Comparison of ENCODE assay signal across 1 cellular context in genomic region chr9:19451240-19452087, GRCh38.
TF ChIP-seq lines count a peak whose summit lies in the region.

No MANE protein-coding gene starts in this region.

TF ChIP-seq in GM12878, 131 proteins besides CTCF, POLR2A, EP300 and RAD21 (continued from another document and continues in another):
- TF ChIP-seq SMC3 (IDR thresholded peaks at IDR 0.05; ENCODE audit: borderline replicate concordance, low read length) (no peak), RAD51 (IDR thresholded peaks at IDR 0.05) (no peak), TCF3 (IDR thresholded peaks at IDR 0.05; ENCODE audit: borderline replicate concordance, insufficient read depth, low read depth, low read length) (no peak), TCF12 (IDR thresholded peaks at IDR 0.05; ENCODE audit: low read depth, low read length) (0 out of 2 replicates have a peak, but pooled peaks have one; percentile 9), ZZZ3 (IDR thresholded peaks at IDR 0.05; ENCODE audit: control insufficient read depth, insufficient read length, low read depth) (no peak), KAT2A (conservative IDR thresholded peaks at IDR 0.05; ENCODE audit: control insufficient read depth, low read depth, low read length) (no peak), IRF3 (IDR thresholded peaks at IDR 0.05) (no peak), ZNF24 (IDR thresholded peaks at IDR 0.05) (no peak), SIN3A (IDR thresholded peaks at IDR 0.05; ENCODE audit: low read depth, low read length) (no peak), JUNB (IDR thresholded peaks at IDR 0.05) (peak; percentile 56), RELA (IDR thresholded peaks at IDR 0.05; ENCODE audit: borderline replicate concordance, partially characterized antibody) (peak; percentile 51), TAF1 (IDR thresholded peaks at IDR 0.05; ENCODE audit: borderline replicate concordance, low read depth, low read length) (no peak), BACH1 (IDR thresholded peaks at IDR 0.05; ENCODE audit: borderline replicate concordance) (no peak), SPI1 (IDR thresholded peaks at IDR 0.05; ENCODE audit: borderline replicate concordance, insufficient read depth, low read depth, low read length) (peak; percentile 89), E4F1 (IDR thresholded peaks at IDR 0.05; ENCODE audit: borderline replicate concordance, partially characterized antibody) (no peak), GATAD2B (conservative IDR thresholded peaks at IDR 0.05; ENCODE audit: low read depth) (no peak), KLF5 (IDR thresholded peaks at IDR 0.05; ENCODE audit: partially characterized antibody) (no peak), JUND (IDR thresholded peaks at IDR 0.05; ENCODE audit: low read depth, low read length) (no peak), CBX3 (IDR thresholded peaks at IDR 0.05; ENCODE audit: borderline replicate concordance, low read depth) (no peak), SIX5 (IDR thresholded peaks at IDR 0.05; ENCODE audit: low read depth, low read length, severe bottlenecking) (no peak), TCF7 (IDR thresholded peaks at IDR 0.05; ENCODE audit: borderline replicate concordance) (no peak), SUZ12 (IDR thresholded peaks at IDR 0.05; ENCODE audit: unreplicated experiment) (no peak), IKZF1 (conservative IDR thresholded peaks at IDR 0.05) (peak; percentile 44; the same call in 1 of the 2 replicates), RCOR1 (conservative IDR thresholded peaks at IDR 0.05; ENCODE audit: low read depth, low read length) (no peak), SP1 (IDR thresholded peaks at IDR 0.05; ENCODE audit: low read depth, low read length) (no peak), SREBF2 (IDR thresholded peaks at IDR 0.05; ENCODE audit: low read length) (no peak), SMARCA5 (IDR thresholded peaks at IDR 0.05) (no peak), GABPA (IDR thresholded peaks at IDR 0.05; ENCODE audit: low read depth) (peak; percentile 74), ZSCAN29 (IDR thresholded peaks at IDR 0.05) (no peak), BRCA1 (IDR thresholded peaks at IDR 0.05; ENCODE audit: low read depth, low read length) (no peak), SUPT20H (IDR thresholded peaks at IDR 0.05; ENCODE audit: borderline replicate concordance, control insufficient read depth, low read depth, low read length) (no peak), CHD4 (IDR thresholded peaks at IDR 0.05) (no peak), CBFB (IDR thresholded peaks at IDR 0.05; ENCODE audit: low read depth) (no peak)
- TF ChIP-seq, protein P1, sequence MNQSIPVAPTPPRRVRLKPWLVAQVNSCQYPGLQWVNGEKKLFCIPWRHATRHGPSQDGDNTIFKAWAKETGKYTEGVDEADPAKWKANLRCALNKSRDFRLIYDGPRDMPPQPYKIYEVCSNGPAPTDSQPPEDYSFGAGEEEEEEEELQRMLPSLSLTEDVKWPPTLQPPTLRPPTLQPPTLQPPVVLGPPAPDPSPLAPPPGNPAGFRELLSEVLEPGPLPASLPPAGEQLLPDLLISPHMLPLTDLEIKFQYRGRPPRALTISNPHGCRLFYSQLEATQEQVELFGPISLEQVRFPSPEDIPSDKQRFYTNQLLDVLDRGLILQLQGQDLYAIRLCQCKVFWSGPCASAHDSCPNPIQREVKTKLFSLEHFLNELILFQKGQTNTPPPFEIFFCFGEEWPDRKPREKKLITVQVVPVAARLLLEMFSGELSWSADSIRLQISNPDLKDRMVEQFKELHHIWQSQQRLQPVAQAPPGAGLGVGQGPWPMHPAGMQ (IDR thresholded peaks at IDR 0.05; ENCODE audit: borderline replicate concordance) = no peak
- TF ChIP-seq, protein P2, sequence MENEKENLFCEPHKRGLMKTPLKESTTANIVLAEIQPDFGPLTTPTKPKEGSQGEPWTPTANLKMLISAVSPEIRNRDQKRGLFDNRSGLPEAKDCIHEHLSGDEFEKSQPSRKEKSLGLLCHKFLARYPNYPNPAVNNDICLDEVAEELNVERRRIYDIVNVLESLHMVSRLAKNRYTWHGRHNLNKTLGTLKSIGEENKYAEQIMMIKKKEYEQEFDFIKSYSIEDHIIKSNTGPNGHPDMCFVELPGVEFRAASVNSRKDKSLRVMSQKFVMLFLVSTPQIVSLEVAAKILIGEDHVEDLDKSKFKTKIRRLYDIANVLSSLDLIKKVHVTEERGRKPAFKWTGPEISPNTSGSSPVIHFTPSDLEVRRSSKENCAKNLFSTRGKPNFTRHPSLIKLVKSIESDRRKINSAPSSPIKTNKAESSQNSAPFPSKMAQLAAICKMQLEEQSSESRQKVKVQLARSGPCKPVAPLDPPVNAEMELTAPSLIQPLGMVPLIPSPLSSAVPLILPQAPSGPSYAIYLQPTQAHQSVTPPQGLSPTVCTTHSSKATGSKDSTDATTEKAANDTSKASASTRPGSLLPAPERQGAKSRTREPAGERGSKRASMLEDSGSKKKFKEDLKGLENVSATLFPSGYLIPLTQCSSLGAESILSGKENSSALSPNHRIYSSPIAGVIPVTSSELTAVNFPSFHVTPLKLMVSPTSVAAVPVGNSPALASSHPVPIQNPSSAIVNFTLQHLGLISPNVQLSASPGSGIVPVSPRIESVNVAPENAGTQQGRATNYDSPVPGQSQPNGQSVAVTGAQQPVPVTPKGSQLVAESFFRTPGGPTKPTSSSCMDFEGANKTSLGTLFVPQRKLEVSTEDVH (IDR thresholded peaks at IDR 0.05; ENCODE audit: low read depth, partially characterized antibody) = no peak
- TF ChIP-seq, protein P3, sequence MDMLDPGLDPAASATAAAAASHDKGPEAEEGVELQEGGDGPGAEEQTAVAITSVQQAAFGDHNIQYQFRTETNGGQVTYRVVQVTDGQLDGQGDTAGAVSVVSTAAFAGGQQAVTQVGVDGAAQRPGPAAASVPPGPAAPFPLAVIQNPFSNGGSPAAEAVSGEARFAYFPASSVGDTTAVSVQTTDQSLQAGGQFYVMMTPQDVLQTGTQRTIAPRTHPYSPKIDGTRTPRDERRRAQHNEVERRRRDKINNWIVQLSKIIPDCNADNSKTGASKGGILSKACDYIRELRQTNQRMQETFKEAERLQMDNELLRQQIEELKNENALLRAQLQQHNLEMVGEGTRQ (IDR thresholded peaks at IDR 0.05; ENCODE audit: borderline replicate concordance, low read depth, low read length) = no peak
- TF ChIP-seq, protein P4, sequence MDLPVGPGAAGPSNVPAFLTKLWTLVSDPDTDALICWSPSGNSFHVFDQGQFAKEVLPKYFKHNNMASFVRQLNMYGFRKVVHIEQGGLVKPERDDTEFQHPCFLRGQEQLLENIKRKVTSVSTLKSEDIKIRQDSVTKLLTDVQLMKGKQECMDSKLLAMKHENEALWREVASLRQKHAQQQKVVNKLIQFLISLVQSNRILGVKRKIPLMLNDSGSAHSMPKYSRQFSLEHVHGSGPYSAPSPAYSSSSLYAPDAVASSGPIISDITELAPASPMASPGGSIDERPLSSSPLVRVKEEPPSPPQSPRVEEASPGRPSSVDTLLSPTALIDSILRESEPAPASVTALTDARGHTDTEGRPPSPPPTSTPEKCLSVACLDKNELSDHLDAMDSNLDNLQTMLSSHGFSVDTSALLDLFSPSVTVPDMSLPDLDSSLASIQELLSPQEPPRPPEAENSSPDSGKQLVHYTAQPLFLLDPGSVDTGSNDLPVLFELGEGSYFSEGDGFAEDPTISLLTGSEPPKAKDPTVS (IDR thresholded peaks at IDR 0.05; ENCODE audit: low read depth, low read length) = no peak
- TF ChIP-seq, protein P5, sequence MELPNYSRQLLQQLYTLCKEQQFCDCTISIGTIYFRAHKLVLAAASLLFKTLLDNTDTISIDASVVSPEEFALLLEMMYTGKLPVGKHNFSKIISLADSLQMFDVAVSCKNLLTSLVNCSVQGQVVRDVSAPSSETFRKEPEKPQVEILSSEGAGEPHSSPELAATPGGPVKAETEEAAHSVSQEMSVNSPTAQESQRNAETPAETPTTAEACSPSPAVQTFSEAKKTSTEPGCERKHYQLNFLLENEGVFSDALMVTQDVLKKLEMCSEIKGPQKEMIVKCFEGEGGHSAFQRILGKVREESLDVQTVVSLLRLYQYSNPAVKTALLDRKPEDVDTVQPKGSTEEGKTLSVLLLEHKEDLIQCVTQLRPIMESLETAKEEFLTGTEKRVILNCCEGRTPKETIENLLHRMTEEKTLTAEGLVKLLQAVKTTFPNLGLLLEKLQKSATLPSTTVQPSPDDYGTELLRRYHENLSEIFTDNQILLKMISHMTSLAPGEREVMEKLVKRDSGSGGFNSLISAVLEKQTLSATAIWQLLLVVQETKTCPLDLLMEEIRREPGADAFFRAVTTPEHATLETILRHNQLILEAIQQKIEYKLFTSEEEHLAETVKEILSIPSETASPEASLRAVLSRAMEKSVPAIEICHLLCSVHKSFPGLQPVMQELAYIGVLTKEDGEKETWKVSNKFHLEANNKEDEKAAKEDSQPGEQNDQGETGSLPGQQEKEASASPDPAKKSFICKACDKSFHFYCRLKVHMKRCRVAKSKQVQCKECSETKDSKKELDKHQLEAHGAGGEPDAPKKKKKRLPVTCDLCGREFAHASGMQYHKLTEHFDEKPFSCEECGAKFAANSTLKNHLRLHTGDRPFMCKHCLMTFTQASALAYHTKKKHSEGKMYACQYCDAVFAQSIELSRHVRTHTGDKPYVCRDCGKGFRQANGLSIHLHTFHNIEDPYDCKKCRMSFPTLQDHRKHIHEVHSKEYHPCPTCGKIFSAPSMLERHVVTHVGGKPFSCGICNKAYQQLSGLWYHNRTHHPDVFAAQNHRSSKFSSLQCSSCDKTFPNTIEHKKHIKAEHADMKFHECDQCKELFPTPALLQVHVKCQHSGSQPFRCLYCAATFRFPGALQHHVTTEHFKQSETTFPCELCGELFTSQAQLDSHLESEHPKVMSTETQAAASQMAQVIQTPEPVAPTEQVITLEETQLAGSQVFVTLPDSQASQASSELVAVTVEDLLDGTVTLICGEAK (IDR thresholded peaks at IDR 0.05; ENCODE audit: borderline replicate concordance) = no peak; the same call in 1 of the 2 replicates
- TF ChIP-seq, protein P6, sequence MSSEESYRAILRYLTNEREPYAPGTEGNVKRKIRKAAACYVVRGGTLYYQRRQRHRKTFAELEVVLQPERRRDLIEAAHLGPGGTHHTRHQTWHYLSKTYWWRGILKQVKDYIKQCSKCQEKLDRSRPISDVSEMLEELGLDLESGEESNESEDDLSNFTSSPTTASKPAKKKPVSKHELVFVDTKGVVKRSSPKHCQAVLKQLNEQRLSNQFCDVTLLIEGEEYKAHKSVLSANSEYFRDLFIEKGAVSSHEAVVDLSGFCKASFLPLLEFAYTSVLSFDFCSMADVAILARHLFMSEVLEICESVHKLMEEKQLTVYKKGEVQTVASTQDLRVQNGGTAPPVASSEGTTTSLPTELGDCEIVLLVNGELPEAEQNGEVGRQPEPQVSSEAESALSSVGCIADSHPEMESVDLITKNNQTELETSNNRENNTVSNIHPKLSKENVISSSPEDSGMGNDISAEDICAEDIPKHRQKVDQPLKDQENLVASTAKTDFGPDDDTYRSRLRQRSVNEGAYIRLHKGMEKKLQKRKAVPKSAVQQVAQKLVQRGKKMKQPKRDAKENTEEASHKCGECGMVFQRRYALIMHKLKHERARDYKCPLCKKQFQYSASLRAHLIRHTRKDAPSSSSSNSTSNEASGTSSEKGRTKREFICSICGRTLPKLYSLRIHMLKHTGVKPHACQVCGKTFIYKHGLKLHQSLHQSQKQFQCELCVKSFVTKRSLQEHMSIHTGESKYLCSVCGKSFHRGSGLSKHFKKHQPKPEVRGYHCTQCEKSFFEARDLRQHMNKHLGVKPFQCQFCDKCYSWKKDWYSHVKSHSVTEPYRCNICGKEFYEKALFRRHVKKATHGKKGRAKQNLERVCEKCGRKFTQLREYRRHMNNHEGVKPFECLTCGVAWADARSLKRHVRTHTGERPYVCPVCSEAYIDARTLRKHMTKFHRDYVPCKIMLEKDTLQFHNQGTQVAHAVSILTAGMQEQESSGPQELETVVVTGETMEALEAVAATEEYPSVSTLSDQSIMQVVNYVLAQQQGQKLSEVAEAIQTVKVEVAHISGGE (CRISPR knock-in tag; IDR thresholded peaks at IDR 0.05) = no peak
- TF ChIP-seq, protein P7, sequence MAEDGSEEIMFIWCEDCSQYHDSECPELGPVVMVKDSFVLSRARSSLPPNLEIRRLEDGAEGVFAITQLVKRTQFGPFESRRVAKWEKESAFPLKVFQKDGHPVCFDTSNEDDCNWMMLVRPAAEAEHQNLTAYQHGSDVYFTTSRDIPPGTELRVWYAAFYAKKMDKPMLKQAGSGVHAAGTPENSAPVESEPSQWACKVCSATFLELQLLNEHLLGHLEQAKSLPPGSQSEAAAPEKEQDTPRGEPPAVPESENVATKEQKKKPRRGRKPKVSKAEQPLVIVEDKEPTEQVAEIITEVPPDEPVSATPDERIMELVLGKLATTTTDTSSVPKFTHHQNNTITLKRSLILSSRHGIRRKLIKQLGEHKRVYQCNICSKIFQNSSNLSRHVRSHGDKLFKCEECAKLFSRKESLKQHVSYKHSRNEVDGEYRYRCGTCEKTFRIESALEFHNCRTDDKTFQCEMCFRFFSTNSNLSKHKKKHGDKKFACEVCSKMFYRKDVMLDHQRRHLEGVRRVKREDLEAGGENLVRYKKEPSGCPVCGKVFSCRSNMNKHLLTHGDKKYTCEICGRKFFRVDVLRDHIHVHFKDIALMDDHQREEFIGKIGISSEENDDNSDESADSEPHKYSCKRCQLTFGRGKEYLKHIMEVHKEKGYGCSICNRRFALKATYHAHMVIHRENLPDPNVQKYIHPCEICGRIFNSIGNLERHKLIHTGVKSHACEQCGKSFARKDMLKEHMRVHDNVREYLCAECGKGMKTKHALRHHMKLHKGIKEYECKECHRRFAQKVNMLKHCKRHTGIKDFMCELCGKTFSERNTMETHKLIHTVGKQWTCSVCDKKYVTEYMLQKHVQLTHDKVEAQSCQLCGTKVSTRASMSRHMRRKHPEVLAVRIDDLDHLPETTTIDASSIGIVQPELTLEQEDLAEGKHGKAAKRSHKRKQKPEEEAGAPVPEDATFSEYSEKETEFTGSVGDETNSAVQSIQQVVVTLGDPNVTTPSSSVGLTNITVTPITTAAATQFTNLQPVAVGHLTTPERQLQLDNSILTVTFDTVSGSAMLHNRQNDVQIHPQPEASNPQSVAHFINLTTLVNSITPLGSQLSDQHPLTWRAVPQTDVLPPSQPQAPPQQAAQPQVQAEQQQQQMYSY (CRISPR knock-in tag; IDR thresholded peaks at IDR 0.05) = no peak
